Comparison of ENCODE assay signal across 9 cellular contexts in genomic region chr6:22026160-22026678, GRCh38.
A peak's percentile ranks its signal among the peaks of the same experiment; 100 is the strongest.
DNase-seq lines count a peak whose midpoint lies in the region; ATAC-seq and TF ChIP-seq lines count a peak whose summit lies in the region.
"Had no signal": no experiment of that assay in that cellular context is flagged by ENCODE, and none has a peak within 500 bp of the region (broad histone marks: within the 10 kb centered on the region; RNA-seq: fewer than 3 reads in every experiment).

No MANE protein-coding gene starts in this region.

- H3K9me3 Mint-ChIP-seq in CD14-positive monocyte: peaks cover 0 to 9% (median 5%) of the 10 kb centered on the region in 7 donors
- H3K9me3 Mint-ChIP-seq: activated CD4-positive, alpha-beta memory T cell treated with anti-CD3 and anti-CD28 coated beads for 36 hours had no signal

- H3K36me3 Mint-ChIP-seq in CD14-positive monocyte: peaks cover 0 to 4% of the 10 kb centered on the region in 2 donors
- H3K36me3 Mint-ChIP-seq: activated CD4-positive, alpha-beta memory T cell treated with anti-CD3 and anti-CD28 coated beads for 36 hours had no signal

- H3K27ac ChIP-seq in iPS-20b (ENCODE audit: low read length): peak overlapping the region; percentile 15

- peak; percentile 5 for ATAC-seq in GM19455 (IDR thresholded peaks at IDR 0.05; ENCODE audit: unreplicated experiment)
- ATAC-seq in GM21786 (IDR thresholded peaks at IDR 0.05; ENCODE audit: unreplicated experiment): no peak
- ATAC-seq in HG03469 (IDR thresholded peaks at IDR 0.05; ENCODE audit: unreplicated experiment): no peak
- ATAC-seq in GM18517 (IDR thresholded peaks at IDR 0.05; ENCODE audit: unreplicated experiment): no peak

- peak overlapping the region; percentile 30; the same call in 1 of the 2 replicates for H3K9ac ChIP-seq in iPS-20b (ENCODE audit: low read depth, low read length)

- intact Hi-C loops in CD14-positive monocyte (cut with micrococcal nuclease): loop anchor here in 1 of 2 donors (5.0 kb wide), 1 partner anchor 36 kb away; no protein-coding TSS in a partner anchor

- H3K36me3 ChIP-seq in iPS-20b (ENCODE audit: insufficient read depth, low read depth, low read length): peaks cover 30% of the 10 kb centered on the region

- H3K27ac Mint-ChIP-seq in CD14-positive monocyte: peak overlapping the region; percentile 90 to 99 (median 96)
- H3K27ac Mint-ChIP-seq: activated CD4-positive, alpha-beta memory T cell treated with anti-CD3 and anti-CD28 coated beads for 36 hours had no signal

- H3K27me3 Mint-ChIP-seq in CD14-positive monocyte (ENCODE audit: low read depth in 3 of 3): no peaks in the 10 kb centered on the region

- peaks cover 31% of the 10 kb centered on the region for H3K4me1 ChIP-seq in iPS-20b (ENCODE audit: insufficient read depth, low read length)

- no peaks in the 10 kb centered on the region for H3K27me3 ChIP-seq in iPS-20b (ENCODE audit: insufficient read depth, low read length)

- TF ChIP-seq CTCF in CD14-positive monocyte (IDR thresholded peaks at IDR 0.05): no peak

- H3K9me3 ChIP-seq in iPS-20b (ENCODE audit: insufficient read depth, low read depth, low read length): peaks cover 9% of the 10 kb centered on the region

- H3K4me3 Mint-ChIP-seq in CD14-positive monocyte: peak overlapping the region; percentile 70 to 92
- H3K4me3 Mint-ChIP-seq: activated CD4-positive, alpha-beta memory T cell treated with anti-CD3 and anti-CD28 coated beads for 36 hours had no signal

- H3K4me1 Mint-ChIP-seq in CD14-positive monocyte: peaks cover 64% of the 10 kb centered on the region

- DNase-seq in CD14-positive monocyte (ENCODE audit: low spot score) (no peak), NCI-H69 (lab: John Stamatoyannopoulos, UW) (peak; percentile 70), occipital lobe (lab: John Stamatoyannopoulos, UW) (no peak)
- DNase-seq: activated CD4-positive, alpha-beta memory T cell treated with anti-CD3 and anti-CD28 coated beads for 36 hours had no signal

- H3K4me3 ChIP-seq in iPS-20b (ENCODE audit: low read length): 0 out of 2 replicates have a peak overlapping the region, but pooled peaks have one; percentile 49
